ENCODE assay signal across 17 cellular contexts in the genomic region with DNA sequence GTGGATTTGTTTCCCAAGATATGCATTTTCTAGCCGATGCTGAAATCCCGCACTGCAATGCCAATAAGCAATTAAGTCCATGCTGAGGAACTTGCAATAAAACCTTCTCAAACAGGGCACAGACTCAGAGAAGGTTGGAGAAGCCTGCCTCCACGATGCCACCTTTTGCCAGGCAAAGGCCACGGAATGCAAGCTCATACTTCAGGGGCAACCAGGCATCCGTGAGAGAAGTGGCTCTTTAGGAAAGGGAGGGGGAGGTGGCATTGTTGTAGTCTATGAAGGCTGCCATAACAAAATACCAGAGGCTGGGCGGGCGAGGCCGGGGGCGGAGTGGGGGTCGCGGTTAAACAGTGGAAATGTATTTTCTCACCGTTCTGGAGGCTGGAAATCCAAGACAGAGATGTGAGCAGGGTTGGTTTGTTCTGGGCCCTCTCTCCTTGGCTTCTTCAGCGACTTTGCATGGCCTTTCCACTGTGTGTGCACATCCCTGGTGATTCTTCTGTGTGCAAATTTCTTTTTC.
DNase-seq lines count a peak whose midpoint lies in the region; TF ChIP-seq lines count a peak whose summit lies in the region.
"Had no signal": no experiment of that assay in that cellular context is flagged by ENCODE, and none has a peak within 500 bp of the region (broad histone marks: within the 10 kb centered on the region; RNA-seq: fewer than 3 reads in every experiment).

No MANE protein-coding gene starts in this region.

- H3K9me3 ChIP-seq in thyroid gland (no peaks in the 10 kb centered on the region), BE2C (no peaks in the 10 kb centered on the region)

- peaks cover 9% of the 10 kb centered on the region for H3K9me3 Mint-ChIP-seq in activated CD4-positive, alpha-beta T cell treated with anti-CD3 and anti-CD28 coated beads, Interleukin-2, amount 10 ng/mL, durations not matched to agents 7 days and 5 days
- H3K9me3 Mint-ChIP-seq in activated CD4-positive, alpha-beta T cell treated with anti-CD3 and anti-CD28 coated beads, Interleukin-2, amount 10 ng/mL, durations not matched to agents 24 days and 14 days: peaks cover 5% of the 10 kb centered on the region
- H3K9me3 Mint-ChIP-seq: CD4-positive, alpha-beta T cell; H9 had no signal

- peaks cover 4% of the 10 kb centered on the region for H3K36me3 Mint-ChIP-seq in activated CD4-positive, alpha-beta T cell treated with anti-CD3 and anti-CD28 coated beads, Interleukin-2, amount 10 ng/mL, durations not matched to agents 7 days and 5 days (ENCODE audit: low read depth)
- peaks cover 2% of the 10 kb centered on the region for H3K36me3 Mint-ChIP-seq in activated CD4-positive, alpha-beta T cell treated with anti-CD3 and anti-CD28 coated beads, Interleukin-2, amount 10 ng/mL, durations not matched to agents 24 days and 14 days (ENCODE audit: low read depth)
- H3K36me3 Mint-ChIP-seq: CD14-positive monocyte had no signal

- TF ChIP-seq CTCF in thyroid gland (IDR thresholded peaks at IDR 0.05): no peak
- TF ChIP-seq CTCF in BE2C (IDR thresholded peaks at IDR 0.05; ENCODE audit: low read depth, low read length): no peak

- WGBS in thyroid gland, 2 donors: 42 to 67% methylated on average over 13 of the region's 13 CpGs

- no peak overlapping the region for H3K4me3 ChIP-seq in thyroid gland (replicated peaks in 1 of 3)
- H3K4me3 ChIP-seq in BE2C (ENCODE audit: low read depth, low read length): no peak overlapping the region
- H3K4me3 ChIP-seq: BLaER1 treated with 17β-estradiol and CSF1 and Interleukin-3, amounts not matched to agents 10 nM and 100 nM had no signal

- H3K27me3 ChIP-seq in thyroid gland (no peaks in the 10 kb centered on the region), BE2C (no peaks in the 10 kb centered on the region)
- H3K27me3 ChIP-seq: BLaER1 treated with 17β-estradiol and CSF1 and Interleukin-3, amounts not matched to agents 10 nM and 100 nM had no signal

- CTCF ChIA-PET in activated CD4-positive, alpha-beta T cell treated with anti-CD3 and anti-CD28 coated beads, Interleukin-2, amount 10 ng/mL, durations not matched to agents 7 days and 5 days (lab: Charles Lee): no interaction called here

- no peaks in the 10 kb centered on the region for H3K4me1 Mint-ChIP-seq in activated CD4-positive, alpha-beta T cell treated with anti-CD3 and anti-CD28 coated beads, Interleukin-2, amount 10 ng/mL, durations not matched to agents 7 days and 5 days
- H3K4me1 Mint-ChIP-seq in activated CD4-positive, alpha-beta T cell treated with anti-CD3 and anti-CD28 coated beads, Interleukin-2, amount 10 ng/mL, durations not matched to agents 24 days and 14 days: no peaks in the 10 kb centered on the region
- H3K4me1 Mint-ChIP-seq: B cell, CD14-positive monocyte, H9 had no signal

- H3K4me3 Mint-ChIP-seq in activated CD4-positive, alpha-beta T cell treated with anti-CD3 and anti-CD28 coated beads, Interleukin-2, amount 10 ng/mL, durations not matched to agents 7 days and 5 days: no peak overlapping the region
- H3K4me3 Mint-ChIP-seq in activated CD4-positive, alpha-beta T cell treated with anti-CD3 and anti-CD28 coated beads, Interleukin-2, amount 10 ng/mL, durations not matched to agents 24 days and 14 days: no peak overlapping the region
- H3K4me3 Mint-ChIP-seq: B cell; CD14-positive monocyte; CD4-positive, alpha-beta T cell; CD8-positive, alpha-beta memory T cell; H9 had no signal

- TF ChIP-seq POLR2A in thyroid gland (IDR thresholded peaks at IDR 0.05): no peak

- no peak overlapping the region for H3K27ac ChIP-seq in thyroid gland
- H3K27ac ChIP-seq: 22Rv1; BLaER1 treated with 17β-estradiol and CSF1 and Interleukin-3, amounts not matched to agents 10 nM and 100 nM had no signal

- POLR2A ChIA-PET in activated CD4-positive, alpha-beta T cell treated with anti-CD3 and anti-CD28 coated beads, Interleukin-2, amount 10 ng/mL, durations not matched to agents 7 days and 5 days (lab: Charles Lee): no interaction called here

- DNase-seq in activated CD4-positive, alpha-beta T cell treated with anti-CD3 and anti-CD28 coated beads, Interleukin-2, amount 10 ng/mL, durations not matched to agents 7 days and 5 days: no peak
- DNase-seq in activated CD4-positive, alpha-beta T cell treated with anti-CD3 and anti-CD28 coated beads, Interleukin-2, amount 10 ng/mL, durations not matched to agents 24 days and 14 days: no peak
- DNase-seq in left kidney (ENCODE audit: low read depth, low spot score): peak; percentile 16
- peak; percentile 53 to 61 for DNase-seq in thyroid gland
- DNase-seq in head of caudate nucleus: no peak
- no peak for DNase-seq in BE2C
- DNase-seq: CD4-positive, alpha-beta T cell; CD8-positive, alpha-beta memory T cell; DMS 273 treated with DMSO at 0.1 percent for 48 hours; DMS53; DMS79 treated with DMSO at 0.1 percent for 48 hours; GF-D8; H9 had no signal

- no peaks in the 10 kb centered on the region for H3K4me1 ChIP-seq in thyroid gland
- no peaks in the 10 kb centered on the region for H3K4me1 ChIP-seq in BE2C
- H3K4me1 ChIP-seq: BLaER1 treated with 17β-estradiol and CSF1 and Interleukin-3, amounts not matched to agents 10 nM and 100 nM had no signal

- H3K36me3 ChIP-seq in thyroid gland (no peaks in the 10 kb centered on the region), BE2C (no peaks in the 10 kb centered on the region)
- H3K36me3 ChIP-seq: BLaER1 treated with 17β-estradiol and CSF1 and Interleukin-3, amounts not matched to agents 10 nM and 100 nM had no signal

- intact Hi-C loops in activated CD4-positive, alpha-beta T cell treated with anti-CD3 and anti-CD28 coated beads, Interleukin-2, amount 10 ng/mL, durations not matched to agents 24 days and 14 days (cut with micrococcal nuclease): no loop called here
- intact Hi-C loops in thyroid gland (cut with DNase I) (no loop called here), head of caudate nucleus (cut with DNase I) (no loop called here)

- H3K27ac Mint-ChIP-seq in activated CD4-positive, alpha-beta T cell treated with anti-CD3 and anti-CD28 coated beads, Interleukin-2, amount 10 ng/mL, durations not matched to agents 7 days and 5 days: peak overlapping the region; percentile 31
- H3K27ac Mint-ChIP-seq in activated CD4-positive, alpha-beta T cell treated with anti-CD3 and anti-CD28 coated beads, Interleukin-2, amount 10 ng/mL, durations not matched to agents 24 days and 14 days: no peak overlapping the region
- H3K27ac Mint-ChIP-seq: B cell; CD14-positive monocyte; CD4-positive, alpha-beta T cell; H9 had no signal

- no peaks in the 10 kb centered on the region for H3K27me3 Mint-ChIP-seq in activated CD4-positive, alpha-beta T cell treated with anti-CD3 and anti-CD28 coated beads, Interleukin-2, amount 10 ng/mL, durations not matched to agents 7 days and 5 days
- H3K27me3 Mint-ChIP-seq in activated CD4-positive, alpha-beta T cell treated with anti-CD3 and anti-CD28 coated beads, Interleukin-2, amount 10 ng/mL, durations not matched to agents 24 days and 14 days: no peaks in the 10 kb centered on the region
- H3K27me3 Mint-ChIP-seq: B cell; CD4-positive, alpha-beta T cell had no signal

Comparison
In these comparisons a context has a peak if more than half of its experiments do, and no peak if none do; other contexts are left out.
1. DNase-seq: peak in left kidney (single experiment) and thyroid gland (2 of 2); none in activated CD4-positive, alpha-beta T cell treated with anti-CD3 and anti-CD28 coated beads, Interleukin-2, amount 10 ng/mL, durations not matched to agents 7 days and 5 days (single experiment), activated CD4-positive, alpha-beta T cell treated with anti-CD3 and anti-CD28 coated beads, Interleukin-2, amount 10 ng/mL, durations not matched to agents 24 days and 14 days (single experiment), head of caudate nucleus (0 of 42) and BE2C (single experiment).